Comparison of ENCODE assay signal across 9 cellular contexts in genomic region chr20:6765469-6766058, GRCh38. TPM values are rescaled to one million over a fixed set of nuclear protein-coding genes. Genes with fewer than 3 reads are reported as not detected.
DNase-seq lines count a peak whose midpoint lies in the region; TF ChIP-seq lines count a peak whose summit lies in the region.
"Had no signal": no experiment of that assay in that cellular context is flagged by ENCODE, and none has a peak within 500 bp of the region (broad histone marks: within the 10 kb centered on the region; RNA-seq: fewer than 3 reads in every experiment).

No MANE protein-coding gene starts in this region.

- no peak overlapping the region for H3K4me3 ChIP-seq in hepatocyte
- H3K4me3 ChIP-seq in thyroid gland (replicated peaks in 1 of 3) = no peak overlapping the region
- H3K4me3 ChIP-seq: BLaER1 treated with 17β-estradiol and CSF1 and Interleukin-3, amounts not matched to agents 10 nM and 100 nM had no signal

- no peaks in the 10 kb centered on the region for H3K27me3 ChIP-seq in hepatocyte
- H3K27me3 ChIP-seq in thyroid gland = no peaks in the 10 kb centered on the region

- H3K36me3 ChIP-seq in hepatocyte (replicated peaks; ENCODE audit: insufficient read depth, low read depth) (no peaks in the 10 kb centered on the region), thyroid gland (no peaks in the 10 kb centered on the region)
- H3K36me3 ChIP-seq: BLaER1 treated with 17β-estradiol and CSF1 and Interleukin-3, amounts not matched to agents 10 nM and 100 nM had no signal

- TF ChIP-seq POLR2A in thyroid gland (IDR thresholded peaks at IDR 0.05) = no peak

- H4K20me1 ChIP-seq in hepatocyte (ENCODE audit: insufficient read depth, poor library complexity, severe bottlenecking) = peaks cover 21% of the 10 kb centered on the region

- intact Hi-C loops in thyroid gland (cut with DNase I) = loop anchor here (5.0 kb wide), 2 partner anchors 48 to 128 kb away; no protein-coding TSS in a partner anchor

- TF ChIP-seq CTCF in hepatocyte (IDR thresholded peaks at IDR 0.05; ENCODE audit: poor library complexity) (peak; percentile 69), thyroid gland (IDR thresholded peaks at IDR 0.05) (peak; percentile 31 to 71 (median 58))

- 14% methylated on average over 6 of the region's 6 CpGs for WGBS in hepatocyte (ENCODE audit: low lambda C conversion rate, missing lambda C conversion rate)
- WGBS in thyroid gland, 2 donors = 14% methylated on average over 6 of the region's 6 CpGs

- H3K9me3 ChIP-seq in hepatocyte (ENCODE audit: low read depth) (no peaks in the 10 kb centered on the region), thyroid gland (no peaks in the 10 kb centered on the region)

- no peaks in the 10 kb centered on the region for H3K4me1 ChIP-seq in hepatocyte (ENCODE audit: insufficient read depth)
- peaks cover 4 to 5% of the 10 kb centered on the region in 2 donors for H3K4me1 ChIP-seq in thyroid gland

- no peak overlapping the region for H2AFZ ChIP-seq in hepatocyte

- no peak overlapping the region for H3K27ac ChIP-seq in hepatocyte
- peak overlapping the region in 2 of 3 donors; percentile 61 to 82 for H3K27ac ChIP-seq in thyroid gland
- H3K27ac ChIP-seq: BLaER1 treated with 17β-estradiol and CSF1 and Interleukin-3, amounts not matched to agents 10 nM and 100 nM had no signal

- DNase-seq in SIG-M5 treated with dmso at 0.1 percent for 504 hours (lab: John Stamatoyannopoulos, UW; ENCODE audit: unreplicated experiment) = peak; percentile 82
- DNase-seq in SIG-M5 (lab: John Stamatoyannopoulos, UW) = no peak
- DNase-seq in NCI-H1436 (lab: John Stamatoyannopoulos, UW) = peak; percentile 64
- peak; percentile 83 for DNase-seq in SW480 (ENCODE audit: low spot score)
- peak; percentile 49 for DNase-seq in hepatocyte (ENCODE audit: low spot score)
- no peak for DNase-seq in thyroid gland
- DNase-seq in ureter (ENCODE audit: low spot score) = no peak
- DNase-seq in activated CD4-positive, alpha-beta T cell treated with anti-CD3 and anti-CD28 coated beads, Interleukin-2, amount 50 U/mL, for 48 hours = no peak

- H3K4me2 ChIP-seq in hepatocyte = no peak overlapping the region

- H3K79me2 ChIP-seq in hepatocyte = peaks cover 28% of the 10 kb centered on the region

- no peaks in the 10 kb centered on the region for H3K9me2 ChIP-seq in hepatocyte (replicated peaks; ENCODE audit: insufficient read depth)

RNA-seq across cellular contexts. Expression of gene BMP2, which starts 1.9 kb away (rescaled TPM):
- total RNA-seq in hepatocyte (60.9 and 72.0 TPM in 2 replicates), thyroid gland (10 to 100 TPM; 19.1 to 27.1 (median 20.2) TPM), ureter (11.6 TPM)
- 54.9 and 64.6 TPM in 2 replicates for polyA plus RNA-seq in hepatocyte

Comparison
In these comparisons a context has a peak if more than half of its experiments do, and no peak if none do; other contexts are left out.
1. DNase-seq: peak in SIG-M5 treated with dmso at 0.1 percent for 504 hours (single experiment), NCI-H1436 (single experiment), SW480 (single experiment) and hepatocyte (single experiment); none in SIG-M5 (single experiment), thyroid gland (0 of 2), ureter (single experiment) and activated CD4-positive, alpha-beta T cell treated with anti-CD3 and anti-CD28 coated beads, Interleukin-2, amount 50 U/mL, for 48 hours (0 of 2).